9 cellular contexts compared by ENCODE assay signal in the genomic region with DNA sequence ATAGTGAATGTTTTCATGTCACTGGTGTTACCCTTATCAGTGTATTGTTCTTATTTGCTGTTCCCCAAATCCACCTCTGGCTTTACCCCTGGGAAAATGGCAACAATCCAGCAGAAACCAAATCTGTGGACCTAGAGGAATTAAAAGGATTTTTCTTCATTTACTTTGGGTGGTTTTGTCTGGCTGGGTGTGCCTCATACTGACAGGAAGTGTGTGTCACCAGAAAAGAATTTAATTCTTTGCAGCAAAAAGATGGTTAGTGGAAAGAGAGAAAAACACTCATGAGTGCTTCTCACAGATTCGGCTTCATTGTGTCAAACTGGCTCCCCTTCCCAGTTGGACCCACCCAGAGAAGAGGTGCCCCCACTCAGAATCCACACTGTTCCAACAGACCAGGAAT. TPM values are rescaled to one million over a fixed set of nuclear protein-coding genes. Genes with fewer than 3 reads are reported as not detected.
DNase-seq lines count a peak whose midpoint lies in the region; ATAC-seq and TF ChIP-seq lines count a peak whose summit lies in the region.
"Had no signal": no experiment of that assay in that cellular context is flagged by ENCODE, and none has a peak within 500 bp of the region (broad histone marks: within the 10 kb centered on the region; RNA-seq: fewer than 3 reads in every experiment).

No MANE protein-coding gene starts in this region.

- H3K4me3 Mint-ChIP-seq in nephron: no peak overlapping the region
- H3K4me3 Mint-ChIP-seq: dendritic cell treated with granulocyte-macrophage colony-stimulating factor and Interleukin-4, amounts not matched to agents 40 ng/mL and 50 ng/mL, for 4 days had no signal

- peak overlapping the region; percentile 71 to 96 (median 96) for H3K27ac Mint-ChIP-seq in nephron
- H3K27ac Mint-ChIP-seq: dendritic cell treated with granulocyte-macrophage colony-stimulating factor and Interleukin-4, amounts not matched to agents 40 ng/mL and 50 ng/mL, for 4 days had no signal

- peaks cover 0 to 6% (median 0%) of the 10 kb centered on the region in 4 donors for H3K36me3 ChIP-seq in esophagus muscularis mucosa

- peaks cover 19 to 26% (median 22%) of the 10 kb centered on the region in 4 donors for H3K4me1 ChIP-seq in esophagus muscularis mucosa

- 31% methylated on average over 1 of the region's 1 CpG for WGBS in esophagus muscularis mucosa

- no peak for ATAC-seq in left lobe of liver
- no peak for ATAC-seq in GM19351 (IDR thresholded peaks at IDR 0.05; ENCODE audit: unreplicated experiment)

- peaks cover 19% of the 10 kb centered on the region for H3K9me3 Mint-ChIP-seq in nephron
- H3K9me3 Mint-ChIP-seq: dendritic cell treated with granulocyte-macrophage colony-stimulating factor and Interleukin-4, amounts not matched to agents 40 ng/mL and 50 ng/mL, for 4 days had no signal

- H3K4me1 Mint-ChIP-seq in nephron: peaks cover 52% of the 10 kb centered on the region

- peaks cover 29% of the 10 kb centered on the region for H3K36me3 Mint-ChIP-seq in nephron (ENCODE audit: low read depth)

- no peak for TF ChIP-seq EP300 in esophagus muscularis mucosa (IDR thresholded peaks at IDR 0.05)

- H3K27me3 Mint-ChIP-seq in nephron (ENCODE audit: low read depth): no peaks in the 10 kb centered on the region

- peak overlapping the region; percentile 18 to 67 (median 48) for H3K27ac ChIP-seq in esophagus muscularis mucosa (replicated peaks in 1 of 4)

- H3K27me3 ChIP-seq in esophagus muscularis mucosa: no peaks in the 10 kb centered on the region

- no peak for TF ChIP-seq POLR2A in esophagus muscularis mucosa (IDR thresholded peaks at IDR 0.05; ENCODE audit: low read depth)

- no peaks in the 10 kb centered on the region for H3K9me3 ChIP-seq in esophagus muscularis mucosa

- no peak overlapping the region for H3K4me3 ChIP-seq in esophagus muscularis mucosa

- intact Hi-C loops in esophagus muscularis mucosa (cut with DNase I): no loop called here

- TF ChIP-seq CTCF in esophagus muscularis mucosa (IDR thresholded peaks at IDR 0.05): no peak
- TF ChIP-seq CTCF in nephron (IDR thresholded peaks at IDR 0.05; ENCODE audit: unreplicated experiment in 3 of 3): no peak

- DNase-seq in AG08395 (ENCODE audit: low spot score) (peak; percentile 83), NCI-H460 (ENCODE audit: extremely low read depth, low read depth) (peak; percentile 36), esophagus muscularis mucosa (ENCODE audit: extremely low spot score) (no peak), germinal center (ENCODE audit: low spot score) (no peak), left lobe of liver (ENCODE audit: low spot score) (no peak)
- no peak for DNase-seq in activated naive CD4-positive, alpha-beta T cell treated with Interleukin-2 at 50 U/mL for 16 hours

RNA-seq across cellular contexts. Expression of a gene that starts 38.9 kb away (rescaled TPM):
- total RNA-seq in NCI-H460 (2014; rRNA removed; shearing (Covaris generic)): 22.9 and 27.3 TPM in 2 replicates
- 10.9 and 12.9 TPM in 2 replicates for polyA plus RNA-seq in NCI-H460 (2014; cell fraction: nucleus; rRNA removed)
- total RNA-seq in esophagus muscularis mucosa (10 to 100 TPM; 23.7 to 42.3 (median 31.8) TPM), left lobe of liver (15.8 TPM)

Comparison
In these comparisons a context has a peak if more than half of its experiments do, and no peak if none do; other contexts are left out.
1. DNase-seq: peak in AG08395 (single experiment) and NCI-H460 (single experiment); none in esophagus muscularis mucosa (single experiment), germinal center (single experiment), left lobe of liver (single experiment) and activated naive CD4-positive, alpha-beta T cell treated with Interleukin-2 at 50 U/mL for 16 hours (single experiment).